ENCODE assay signal across 8 cellular contexts in the genomic region with DNA sequence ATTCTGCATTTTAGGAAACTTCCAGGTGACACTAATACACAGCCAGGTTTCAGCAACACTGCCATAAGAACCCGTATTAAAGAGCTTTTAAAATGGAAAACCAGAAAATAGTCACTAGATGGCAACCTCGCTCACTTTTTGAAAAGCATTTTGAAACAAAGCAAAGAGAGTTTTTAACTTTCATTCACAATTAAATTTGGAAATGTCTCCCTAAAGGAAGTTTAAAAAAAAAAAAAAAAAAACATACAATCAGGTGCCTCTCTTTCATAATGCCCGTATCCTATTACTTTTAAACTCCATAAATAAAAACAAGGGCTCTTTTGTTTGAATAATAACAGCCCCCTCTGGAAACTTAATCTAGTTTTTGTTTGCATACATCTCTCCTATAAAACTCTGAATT. TPM values are rescaled to one million over a fixed set of nuclear protein-coding genes. Genes with fewer than 3 reads are reported as not detected.
DNase-seq lines count a peak whose midpoint lies in the region; ATAC-seq, FAIRE-seq and TF ChIP-seq lines count a peak whose summit lies in the region.

No MANE protein-coding gene starts in this region.

- H3K9me3 ChIP-seq in mammary epithelial cell (replicated peaks; ENCODE audit: insufficient read depth, low read length): no peaks in the 10 kb centered on the region

- H3K4me3 ChIP-seq in mammary epithelial cell (replicated peaks in 1 of 3; ENCODE audit: insufficient read depth in 1 of 3, low read depth in 2 of 3, low read length in 3 of 3): no peak overlapping the region

- CTCF ChIA-PET in mammary epithelial cell (lab: Charles Lee; ENCODE audit: low non-redundant PET): interaction anchor here (0.6 to 1.0 kb wide), 6 partner anchors 10 to 175 kb away, joined by 3 to 16 read pairs (median 6); no protein-coding TSS in a partner anchor

- peak; percentile 95 for FAIRE-seq in A204.1 (lab: Jason Lieb, UNC)

- dilution Hi-C loops in mammary epithelial cell (cut with HindIII; ENCODE audit: low sequenced_read_pairs): no loop called here

- in situ Hi-C loops in mammary epithelial cell (cut with MboI; ENCODE audit: low sequenced_read_pairs in 2 of 2): loop anchor here (10.0 to 25.0 kb wide), 3 partner anchors 122 to 659 kb away; a partner anchor contains a TSS

- no peak for ATAC-seq in HG03457 (IDR thresholded peaks at IDR 0.05; ENCODE audit: unreplicated experiment)

- no peaks in the 10 kb centered on the region for H3K27me3 ChIP-seq in mammary epithelial cell (ENCODE audit: insufficient read depth, low read length)

- intact Hi-C loops in mammary epithelial cell (cut with micrococcal nuclease): loop anchor here (1.0 to 5.0 kb wide), 5 partner anchors 120 to 664 kb away; no protein-coding TSS in a partner anchor

- BruUV-seq in mammary epithelial cell (replicated peaks; lab: Mats Ljungman, UMichigan): no TSS peak

- H3K79me2 ChIP-seq in mammary epithelial cell (ENCODE audit: insufficient read depth, low read length): no peaks in the 10 kb centered on the region

- H3K36me3 ChIP-seq in mammary epithelial cell (ENCODE audit: insufficient read depth, low read length): no peaks in the 10 kb centered on the region

- TF ChIP-seq CTCF in mammary epithelial cell (conservative IDR thresholded peaks at IDR 0.05 in 1 of 2, IDR thresholded peaks at IDR 0.05 in 1 of 2; ENCODE audit: extremely low read depth in 1 of 2, insufficient read depth in 1 of 2, low read depth in 1 of 2, low read length in 2 of 2): peak; percentile 32 to 59

- H3K4me2 ChIP-seq in mammary epithelial cell (ENCODE audit: insufficient read depth, low read depth, low read length): no peak overlapping the region

- 3% methylated on average over 3 of the region's 3 CpGs for WGBS in mammary epithelial cell (ENCODE audit: low coverage, missing lambda C conversion rate)

- no peak overlapping the region for H2AFZ ChIP-seq in mammary epithelial cell (ENCODE audit: low read depth, low read length)

- no peak overlapping the region for H3K9ac ChIP-seq in mammary epithelial cell (ENCODE audit: insufficient read depth, low read length)

- no peaks in the 10 kb centered on the region for H4K20me1 ChIP-seq in mammary epithelial cell (ENCODE audit: insufficient read depth, low read length)

- H3K4me1 ChIP-seq in mammary epithelial cell (ENCODE audit: insufficient read depth, low read length): peaks cover 4% of the 10 kb centered on the region

- H3K27ac ChIP-seq in mammary epithelial cell (ENCODE audit: insufficient read depth, low read depth, low read length): no peak overlapping the region

- DNase-seq in GM04504 (ENCODE audit: low read depth): peak; percentile 31
- peak; percentile 31 for DNase-seq in NCI-H2107 treated with DMSO at 0.1 percent for 48 hours (lab: John Stamatoyannopoulos, UW; ENCODE audit: unreplicated experiment)
- DNase-seq in mammary epithelial cell: peak; percentile 36
- peak; percentile 89 for DNase-seq in medulla oblongata (ENCODE audit: extremely low spot score)
- DNase-seq in COLO668 (lab: John Stamatoyannopoulos, UW; ENCODE audit: unreplicated experiment): no peak
- no peak for DNase-seq in cerebellar nuclear complex (lab: John Stamatoyannopoulos, UW)

RNA-seq across cellular contexts. Expression of a gene that starts 20.3 kb away (rescaled TPM):
- total RNA-seq in mammary epithelial cell: not detected
- not detected for polyA plus RNA-seq in mammary epithelial cell
- not detected for polyA minus RNA-seq in mammary epithelial cell

RNA-seq across cellular contexts. Expression of a gene that starts 53.8 kb away (rescaled TPM):
- total RNA-seq in mammary epithelial cell: not detected
- not detected for polyA plus RNA-seq in mammary epithelial cell
- not detected for polyA minus RNA-seq in mammary epithelial cell

Comparison
In these comparisons a context has a peak if more than half of its experiments do, and no peak if none do; other contexts are left out.
1. DNase-seq: peak in GM04504 (single experiment), NCI-H2107 treated with DMSO at 0.1 percent for 48 hours (single experiment), mammary epithelial cell (single experiment) and medulla oblongata (single experiment); none in COLO668 (single experiment) and cerebellar nuclear complex (0 of 2).